1 cellular context compared by ENCODE assay signal in the genomic region with DNA sequence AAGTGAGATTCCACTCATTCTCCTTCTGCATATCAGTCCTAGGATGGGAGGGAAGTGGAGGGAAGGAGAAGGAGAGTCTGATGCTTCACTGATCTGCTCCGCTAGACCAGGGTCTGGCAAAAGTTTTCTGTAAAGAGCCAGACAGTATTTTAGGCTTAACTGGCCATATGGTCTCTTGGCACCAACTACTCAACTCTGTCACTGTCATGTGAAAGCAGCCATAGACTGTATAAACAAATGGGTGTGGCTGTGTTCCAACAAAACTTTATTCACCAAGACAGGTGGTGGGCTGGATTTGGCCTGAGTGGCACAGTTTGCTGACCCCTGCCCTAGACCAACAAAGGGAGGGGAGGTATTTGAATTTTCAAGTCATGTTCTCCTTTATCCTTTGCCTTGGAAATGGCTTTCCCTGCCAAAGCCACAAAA.
TF ChIP-seq lines count a peak whose summit lies in the region.

No MANE protein-coding gene starts in this region.

TF ChIP-seq in IMR-90, 13 proteins besides CTCF, POLR2A, EP300 and RAD21:
- TF ChIP-seq SMC3 (IDR thresholded peaks at IDR 0.05; ENCODE audit: low read depth, low read length) (no peak), MAZ (IDR thresholded peaks at IDR 0.05; ENCODE audit: borderline replicate concordance, low read depth, low read length) (no peak), MAFK (IDR thresholded peaks at IDR 0.05; ENCODE audit: low read depth, low read length) (no peak), NFE2L2 (IDR thresholded peaks at IDR 0.05; ENCODE audit: low read depth, low read length) (no peak), CEBPB (IDR thresholded peaks at IDR 0.05; ENCODE audit: low read depth, low read length) (no peak)
